ENCODE assay signal across 25 cellular contexts in the genomic region with DNA sequence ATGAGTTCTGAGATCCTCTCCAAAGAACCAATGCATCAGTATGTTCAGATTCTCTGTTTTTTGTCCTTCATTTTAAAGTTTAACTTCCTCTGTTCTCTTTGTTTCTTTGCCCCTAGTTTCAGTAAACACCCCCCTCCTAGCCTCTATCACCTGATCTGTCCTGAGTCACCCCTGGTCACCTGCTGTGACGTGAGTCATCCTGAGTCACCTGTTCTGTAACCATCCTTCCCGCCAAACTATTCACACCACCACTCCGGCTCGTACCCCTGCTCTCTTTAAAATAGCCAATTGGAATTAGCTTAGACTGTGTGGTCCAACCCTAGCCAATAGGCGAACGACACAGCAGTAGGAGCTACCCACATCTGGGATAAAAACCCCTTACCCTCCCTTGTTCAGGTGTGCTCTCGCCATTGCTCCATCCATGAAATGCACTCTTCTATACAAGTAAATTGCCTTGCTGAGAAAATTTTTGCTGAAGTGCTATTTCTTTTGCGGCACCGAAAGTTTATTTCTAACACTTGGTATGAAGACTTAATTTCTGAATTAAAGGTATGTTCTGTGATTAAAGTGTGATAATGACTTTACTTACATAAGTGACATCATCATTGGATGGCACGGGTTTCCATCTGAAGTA.
"Had no signal": no experiment of that assay in that cellular context is flagged by ENCODE, and none has a peak within 500 bp of the region (broad histone marks: within the 10 kb centered on the region; RNA-seq: fewer than 3 reads in every experiment).

No MANE protein-coding gene starts in this region.

- H3K27ac Mint-ChIP-seq: activated CD8-positive, alpha-beta T cell treated with anti-CD3 and anti-CD28 coated beads for 36 hours; activated naive CD8-positive, alpha-beta T cell treated with anti-CD3 and anti-CD28 coated beads for 36 hours; activated T-helper 17 cell treated with anti-CD3 and anti-CD28 coated beads, Interleukin-2, amount 50 U/mL, for 72 hours; brain; natural killer cell treated with Interleukin-12 subunit alpha and Interleukin-12 subunit beta and Interleukin-15 and Interleukin-18, amount 100 ng/mL, for 72 hours; stimulated activated naive CD8-positive, alpha-beta T cell treated with anti-CD3 and anti-CD28 coated beads, Interleukin-15, Interleukin-2, amounts not matched to agents 100 ng/mL and 50 ng/mL, for 24 hours had no signal

- H3K36me3 ChIP-seq: colonic mucosa, gastroesophageal sphincter, heart right ventricle, neutrophil, pancreas, right lobe of liver, transverse colon had no signal

- H3K4me3 ChIP-seq: colonic mucosa, gastroesophageal sphincter, heart right ventricle, pancreas, right lobe of liver, transverse colon had no signal

- H3K4me1 Mint-ChIP-seq: activated naive CD8-positive, alpha-beta T cell treated with anti-CD3 and anti-CD28 coated beads for 36 hours; activated T-helper 17 cell treated with anti-CD3 and anti-CD28 coated beads, Interleukin-2, amount 50 U/mL, for 72 hours had no signal

- H3K36me3 Mint-ChIP-seq: activated naive CD8-positive, alpha-beta T cell treated with anti-CD3 and anti-CD28 coated beads for 36 hours; brain had no signal

- ATAC-seq: activated CD8-positive, alpha-beta T cell treated with anti-CD3 and anti-CD28 coated beads for 36 hours; activated T-helper 17 cell treated with anti-CD3 and anti-CD28 coated beads, Interleukin-2, amount 50 U/mL, for 72 hours; gastroesophageal sphincter; heart right ventricle; left cardiac atrium; natural killer cell treated with Interleukin-12 subunit alpha and Interleukin-12 subunit beta and Interleukin-15 and Interleukin-18, amount 100 ng/mL, for 72 hours; pancreas; right lobe of liver had no signal

- H3K27me3 Mint-ChIP-seq: activated CD8-positive, alpha-beta T cell treated with anti-CD3 and anti-CD28 coated beads for 36 hours; activated naive CD8-positive, alpha-beta T cell treated with anti-CD3 and anti-CD28 coated beads for 36 hours; natural killer cell treated with Interleukin-12 subunit alpha and Interleukin-12 subunit beta and Interleukin-15 and Interleukin-18, amount 100 ng/mL, for 72 hours; stimulated activated naive CD8-positive, alpha-beta T cell treated with anti-CD3 and anti-CD28 coated beads, Interleukin-15, Interleukin-2, amounts not matched to agents 100 ng/mL and 50 ng/mL, for 24 hours had no signal

- H3K4me1 ChIP-seq: colonic mucosa, heart right ventricle, right lobe of liver had no signal

- H3K27me3 ChIP-seq: colonic mucosa, gastroesophageal sphincter, heart right ventricle, neutrophil, pancreas, right lobe of liver, transverse colon had no signal

- FAIRE-seq: pancreas, small intestine had no signal

- H3K27ac ChIP-seq: colonic mucosa, gastroesophageal sphincter, heart right ventricle, neutrophil, pancreas, right lobe of liver, transverse colon had no signal

- DNase-seq: activated CD4-positive, alpha-beta T cell treated with anti-CD3 and anti-CD28 coated beads for 48 hours; activated CD4-positive, CD25-positive, alpha-beta regulatory T cell; activated CD8-positive, alpha-beta T cell treated with anti-CD3 and anti-CD28 coated beads for 36 hours; activated naive CD4-positive, alpha-beta T cell; activated naive CD8-positive, alpha-beta T cell treated with anti-CD3 and anti-CD28 coated beads for 36 hours; activated T-cell treated with anti-CD3 and anti-CD28 coated beads, Interleukin-2, amount 50 U/mL, for 1 hour; amniotic stem cell; central memory CD4-positive, alpha-beta T cell; colonic mucosa; erythroblast; heart right ventricle; left cardiac atrium; pancreas; right lobe of liver; small intestine; stimulated activated CD4-positive, alpha-beta T cell treated with anti-CD3 and anti-CD28 coated beads, Interleukin-15, amount 100 ng/mL, for 24 hours; stimulated activated CD4-positive, alpha-beta T cell treated with anti-CD3 and anti-CD28 coated beads, Interleukin-2, amount 100 ng/mL, for 48 hours; T-helper 9 cell; transverse colon had no signal

- H3K9me3 Mint-ChIP-seq: activated CD8-positive, alpha-beta T cell treated with anti-CD3 and anti-CD28 coated beads for 36 hours had no signal

- H3K4me3 Mint-ChIP-seq: activated CD8-positive, alpha-beta T cell treated with anti-CD3 and anti-CD28 coated beads for 36 hours; activated naive CD8-positive, alpha-beta T cell treated with anti-CD3 and anti-CD28 coated beads for 36 hours; activated T-helper 17 cell treated with anti-CD3 and anti-CD28 coated beads, Interleukin-2, amount 50 U/mL, for 72 hours; brain; natural killer cell treated with Interleukin-12 subunit alpha and Interleukin-12 subunit beta and Interleukin-15 and Interleukin-18, amount 100 ng/mL, for 72 hours; stimulated activated naive CD8-positive, alpha-beta T cell treated with anti-CD3 and anti-CD28 coated beads, Interleukin-15, Interleukin-2, amounts not matched to agents 100 ng/mL and 50 ng/mL, for 24 hours had no signal

- H3K9me3 ChIP-seq: colonic mucosa, gastroesophageal sphincter, neutrophil, pancreas, right lobe of liver, transverse colon had no signal
